ENCODE assay signal across 7 cellular contexts in the genomic region with DNA sequence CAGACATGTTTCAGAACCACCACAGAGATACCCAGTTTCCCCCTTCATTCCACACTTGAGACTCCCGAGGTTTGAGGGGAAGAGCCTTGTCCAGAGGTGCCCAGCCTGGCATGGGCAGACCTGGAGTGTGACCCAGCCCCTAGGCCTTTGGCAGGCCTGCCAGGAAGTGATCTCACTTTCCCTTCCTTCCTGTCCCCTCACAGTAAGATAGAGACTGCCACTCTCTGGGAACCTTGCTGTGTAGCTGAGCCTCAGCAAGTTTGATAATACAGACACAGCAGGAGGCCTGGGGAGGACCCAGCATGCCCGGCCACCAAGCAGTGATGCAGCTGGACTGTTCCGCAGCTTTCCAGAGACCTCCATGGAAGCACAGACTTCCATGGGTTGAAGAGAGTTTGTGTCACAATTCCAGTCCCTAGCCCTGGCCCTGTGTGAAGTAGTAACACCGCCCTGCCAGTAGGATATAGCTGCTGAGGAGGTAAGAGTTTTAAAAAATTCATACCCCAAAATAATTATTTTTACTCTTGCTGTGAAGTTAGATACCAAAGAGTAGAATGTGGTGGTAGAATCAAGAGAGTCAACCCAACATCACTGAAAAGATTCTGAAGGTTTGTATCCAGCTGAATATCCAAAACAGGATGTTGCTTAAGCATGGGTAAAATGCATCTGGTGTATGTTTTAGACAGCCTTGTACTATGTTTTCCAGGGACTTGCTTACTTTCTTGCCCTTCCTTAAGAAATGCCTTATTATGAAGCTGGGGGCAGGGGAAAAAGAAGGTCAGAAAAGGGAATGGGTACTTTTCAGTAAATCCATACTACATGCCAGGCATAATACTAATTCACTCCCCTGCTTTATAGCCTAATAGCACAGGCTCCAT. TPM values are rescaled to one million over a fixed set of nuclear protein-coding genes. Genes with fewer than 3 reads are reported as not detected.
DNase-seq lines count a peak whose midpoint lies in the region; ATAC-seq, FAIRE-seq and TF ChIP-seq lines count a peak whose summit lies in the region.

No MANE protein-coding gene starts in this region.

- no peak for TF ChIP-seq CTCF in omental fat pad (IDR thresholded peaks at IDR 0.05)

- peak; percentile 58 for FAIRE-seq in GM19239 (lab: Jason Lieb, UNC)

- H3K4me3 Mint-ChIP-seq in dendritic cell treated with granulocyte-macrophage colony-stimulating factor and Interleukin-4, amounts not matched to agents 40 ng/mL and 50 ng/mL, for 4 days = peak overlapping the region; percentile 23

- H3K27me3 Mint-ChIP-seq in dendritic cell treated with granulocyte-macrophage colony-stimulating factor and Interleukin-4, amounts not matched to agents 40 ng/mL and 50 ng/mL, for 4 days = no peaks in the 10 kb centered on the region

- intact Hi-C loops in dendritic cell treated with granulocyte-macrophage colony-stimulating factor and Interleukin-4, amounts not matched to agents 40 ng/mL and 50 ng/mL, for 4 days (cut with micrococcal nuclease) = loop anchor here (10.0 kb wide), 1 partner anchor 64 kb away; no protein-coding TSS in a partner anchor

- peak overlapping the region; percentile 75 for H3K27ac Mint-ChIP-seq in dendritic cell treated with granulocyte-macrophage colony-stimulating factor and Interleukin-4, amounts not matched to agents 40 ng/mL and 50 ng/mL, for 4 days

- H3K9me3 Mint-ChIP-seq in dendritic cell treated with granulocyte-macrophage colony-stimulating factor and Interleukin-4, amounts not matched to agents 40 ng/mL and 50 ng/mL, for 4 days = no peaks in the 10 kb centered on the region

- ATAC-seq in omental fat pad (ENCODE audit: low FRiP score) (no peak), HG02763 (IDR thresholded peaks at IDR 0.05; ENCODE audit: unreplicated experiment) (no peak)

- no peaks in the 10 kb centered on the region for H3K36me3 Mint-ChIP-seq in dendritic cell treated with granulocyte-macrophage colony-stimulating factor and Interleukin-4, amounts not matched to agents 40 ng/mL and 50 ng/mL, for 4 days (ENCODE audit: low read depth)

- no peak for DNase-seq in GM19239 (ENCODE audit: insufficient read length, low spot score)
- peak; percentile 6 for DNase-seq in NCI-H146 treated with DMSO at 0.1 percent for 48 hours (lab: John Stamatoyannopoulos, UW; ENCODE audit: unreplicated experiment)
- DNase-seq in omental fat pad (ENCODE audit: low spot score) = peak; percentile 19
- DNase-seq in OCI-M2 (lab: John Stamatoyannopoulos, UW; ENCODE audit: unreplicated experiment) = no peak
- DNase-seq in activated CD4-positive, CD25-positive, alpha-beta regulatory T cell (lab: John Stamatoyannopoulos, UW) = no peak

- H3K4me1 Mint-ChIP-seq in dendritic cell treated with granulocyte-macrophage colony-stimulating factor and Interleukin-4, amounts not matched to agents 40 ng/mL and 50 ng/mL, for 4 days (ENCODE audit: low read depth) = peaks cover 66% of the 10 kb centered on the region

RNA-seq across cellular contexts. Expression of a gene that starts 16.3 kb away (rescaled TPM):
- 100 to 1,000 TPM in 3 of 4 donors, 10 to 100 TPM in 1; 90.8 to 133 (median 118) TPM for total RNA-seq in omental fat pad

RNA-seq across cellular contexts. Expression of a gene that starts 52.8 kb away (rescaled TPM):
- 10 to 100 TPM; 11.5 to 62.6 (median 15.4) TPM for total RNA-seq in omental fat pad

Comparison
In these comparisons a context has a peak if more than half of its experiments do, and no peak if none do; other contexts are left out.
1. DNase-seq: peak in NCI-H146 treated with DMSO at 0.1 percent for 48 hours (single experiment) and omental fat pad (single experiment); none in GM19239 (single experiment), OCI-M2 (single experiment) and activated CD4-positive, CD25-positive, alpha-beta regulatory T cell (0 of 4).